In genomic region chr7:38129579-38129978, GRCh38 we compare ENCODE assay signal across 27 cellular contexts.
"Had no signal": no experiment of that assay in that cellular context is flagged by ENCODE, and none has a peak within 500 bp of the region (broad histone marks: within the 10 kb centered on the region; RNA-seq: fewer than 3 reads in every experiment).

No MANE protein-coding gene starts in this region.

- H3K27ac ChIP-seq: neural progenitor cell, ovary, parathyroid adenoma, psoas muscle, right lobe of liver, sigmoid colon, stomach, thoracic aorta, thyroid gland, tibial nerve, upper lobe of left lung, vagina had no signal

- H3K9me3 Mint-ChIP-seq: nephron; neural progenitor cell; stimulated activated effector memory CD8-positive, alpha-beta T cell treated with anti-CD3 and anti-CD28 coated beads, Interleukin-12 subunit alpha, Interleukin-12 subunit beta, amount 100 ng/mL, for 72 hours; stimulated activated naive B cell treated with anti-CD40 and anti-IgM and Interleukin-4, amounts not matched to agents 10 μg/mL and 1 μg/mL and 100 μg/mL, for 72 hours; stimulated activated naive CD8-positive, alpha-beta T cell treated with anti-CD3 and anti-CD28 coated beads, Interleukin-15, Interleukin-2, amounts not matched to agents 100 ng/mL and 50 ng/mL, for 24 hours had no signal

- H3K4me3 Mint-ChIP-seq: nephron; neural progenitor cell; stimulated activated effector memory CD8-positive, alpha-beta T cell treated with anti-CD3 and anti-CD28 coated beads, Interleukin-12 subunit alpha, Interleukin-12 subunit beta, amount 100 ng/mL, for 72 hours; stimulated activated naive B cell treated with anti-CD40 and anti-IgM and Interleukin-4, amounts not matched to agents 10 μg/mL and 1 μg/mL and 100 μg/mL, for 72 hours; stimulated activated naive CD8-positive, alpha-beta T cell treated with anti-CD3 and anti-CD28 coated beads, Interleukin-15, Interleukin-2, amounts not matched to agents 100 ng/mL and 50 ng/mL, for 24 hours had no signal

- H3K36me3 Mint-ChIP-seq: neural progenitor cell; stimulated activated effector memory CD8-positive, alpha-beta T cell treated with anti-CD3 and anti-CD28 coated beads, Interleukin-12 subunit alpha, Interleukin-12 subunit beta, amount 100 ng/mL, for 72 hours; stimulated activated naive B cell treated with anti-CD40 and anti-IgM and Interleukin-4, amounts not matched to agents 10 μg/mL and 1 μg/mL and 100 μg/mL, for 72 hours had no signal

- H3K79me2 ChIP-seq: parathyroid adenoma had no signal

- H3K27me3 ChIP-seq: neural progenitor cell, ovary, right lobe of liver, sigmoid colon, stomach, thyroid gland, tibial nerve, upper lobe of left lung, vagina had no signal

- H3K36me3 ChIP-seq: neural progenitor cell, ovary, right lobe of liver, sigmoid colon, stomach, thoracic aorta, thyroid gland, tibial nerve, upper lobe of left lung, vagina had no signal

- DNase-seq: occipital lobe; ovary; posterior cingulate gyrus; psoas muscle; right cardiac atrium; right lobe of liver; sigmoid colon; small intestine; stimulated activated CD4-positive, alpha-beta T cell treated with anti-CD3 and anti-CD28 coated beads, Interleukin-15, amount 100 ng/mL, for 24 hours; stimulated activated CD4-positive, alpha-beta T cell treated with anti-CD3 and anti-CD28 coated beads, Interleukin-2, amount 100 ng/mL, for 24 hours; stimulated activated CD4-positive, alpha-beta T cell treated with anti-CD3 and anti-CD28 coated beads, Interleukin-2, amount 100 ng/mL, for 48 hours; stimulated activated CD4-positive, alpha-beta T cell treated with anti-CD3 and anti-CD28 coated beads, Interleukin-4, amount 100 ng/mL, for 24 hours; stimulated activated naive B cell treated with anti-CD40 and anti-IgM and Interleukin-4, amounts not matched to agents 10 μg/mL and 1 μg/mL and 100 μg/mL, for 72 hours; stimulated activated naive CD4-positive, alpha-beta T cell treated with Interleukin-2 at 50 U/mL for 16 hours; stomach; thyroid gland; trophoblast cell; upper lobe of left lung had no signal

- H3K27me3 Mint-ChIP-seq: progenitor cell of endocrine pancreas had no signal

- H3K9me3 ChIP-seq: ovary, psoas muscle, right lobe of liver, sigmoid colon, stomach, thoracic aorta, thyroid gland, tibial nerve, upper lobe of left lung, vagina had no signal

- H2AFZ ChIP-seq: neural progenitor cell, parathyroid adenoma had no signal

- ATAC-seq: psoas muscle; right cardiac atrium; stimulated activated effector memory CD8-positive, alpha-beta T cell treated with anti-CD3 and anti-CD28 coated beads, Interleukin-12 subunit alpha, Interleukin-12 subunit beta, amount 100 ng/mL, for 72 hours; stimulated activated naive B cell treated with anti-CD40 and anti-IgM and Interleukin-4, amounts not matched to agents 10 μg/mL and 1 μg/mL and 100 μg/mL, for 72 hours had no signal

- H3K4me1 Mint-ChIP-seq: nephron had no signal

- H3K4me2 ChIP-seq: neural progenitor cell had no signal

- H3K4me1 ChIP-seq: neural progenitor cell, parathyroid adenoma, psoas muscle, right lobe of liver, sigmoid colon, stomach, thyroid gland, tibial nerve, upper lobe of left lung, vagina had no signal

- H3K4me3 ChIP-seq: neural progenitor cell, ovary, psoas muscle, right lobe of liver, sigmoid colon, stomach, thoracic aorta, thyroid gland, tibial nerve, upper lobe of left lung, vagina had no signal

- H3K27ac Mint-ChIP-seq: nephron; neural progenitor cell; progenitor cell of endocrine pancreas; stimulated activated effector memory CD8-positive, alpha-beta T cell treated with anti-CD3 and anti-CD28 coated beads, Interleukin-12 subunit alpha, Interleukin-12 subunit beta, amount 100 ng/mL, for 72 hours; stimulated activated naive B cell treated with anti-CD40 and anti-IgM and Interleukin-4, amounts not matched to agents 10 μg/mL and 1 μg/mL and 100 μg/mL, for 72 hours; stimulated activated naive CD8-positive, alpha-beta T cell treated with anti-CD3 and anti-CD28 coated beads, Interleukin-15, Interleukin-2, amounts not matched to agents 100 ng/mL and 50 ng/mL, for 24 hours had no signal
